21 cellular contexts compared by ENCODE assay signal in genomic region chr15:61198722-61199121, GRCh38. TPM values are rescaled to one million over a fixed set of nuclear protein-coding genes. Genes with fewer than 3 reads are reported as not detected.
DNase-seq lines count a peak whose midpoint lies in the region; ATAC-seq and TF ChIP-seq lines count a peak whose summit lies in the region.
"Had no signal": no experiment of that assay in that cellular context is flagged by ENCODE, and none has a peak within 500 bp of the region (broad histone marks: within the 10 kb centered on the region; RNA-seq: fewer than 3 reads in every experiment).

No MANE protein-coding gene starts in this region.

- H3K4me1 ChIP-seq in endodermal cell (ENCODE audit: control insufficient read depth, insufficient read depth, low read length) (peaks cover 19% of the 10 kb centered on the region), smooth muscle cell (ENCODE audit: low read depth) (peaks cover 11% of the 10 kb centered on the region)
- H3K4me1 ChIP-seq: Caco-2, SJSA1 had no signal

- H3K9me3 ChIP-seq in endodermal cell (ENCODE audit: control insufficient read depth, low read length) (peaks cover 10% of the 10 kb centered on the region), smooth muscle cell (replicated peaks; ENCODE audit: low read depth) (no peaks in the 10 kb centered on the region)
- H3K9me3 ChIP-seq: Caco-2, SJSA1 had no signal

- no peak overlapping the region for H3K4me3 Mint-ChIP-seq in endodermal cell
- no peak overlapping the region for H3K4me3 Mint-ChIP-seq in nephron progenitor cell
- no peak overlapping the region for H3K4me3 Mint-ChIP-seq in activated naive CD8-positive, alpha-beta T cell treated with anti-CD3 and anti-CD28 coated beads for 36 hours
- H3K4me3 Mint-ChIP-seq: CD4-positive, alpha-beta memory T cell had no signal

- no peak for ATAC-seq in HG03025 (IDR thresholded peaks at IDR 0.05; ENCODE audit: low FRiP score, unreplicated experiment)
- ATAC-seq: GM12878 had no signal

- H3K36me3 ChIP-seq in endodermal cell (ENCODE audit: control insufficient read depth, insufficient read depth, low read length) (no peaks in the 10 kb centered on the region), smooth muscle cell (ENCODE audit: low read depth) (no peaks in the 10 kb centered on the region)
- H3K36me3 ChIP-seq: SJSA1 had no signal

- H3K4me1 Mint-ChIP-seq in endodermal cell (peaks cover 39% of the 10 kb centered on the region), nephron progenitor cell (peaks cover 61% of the 10 kb centered on the region)
- H3K4me1 Mint-ChIP-seq in activated naive CD8-positive, alpha-beta T cell treated with anti-CD3 and anti-CD28 coated beads for 36 hours = no peaks in the 10 kb centered on the region
- H3K4me1 Mint-ChIP-seq: CD4-positive, alpha-beta memory T cell had no signal

- H3K79me2 ChIP-seq in smooth muscle cell (ENCODE audit: low read depth) = peaks cover 15% of the 10 kb centered on the region

- 61 to 84% methylated on average over 2 to 3 of the region's 3 CpGs for WGBS in endodermal cell (ENCODE audit: insufficient coverage in 1 of 2, insufficient read length in 1 of 2), 2 experiments
- WGBS in smooth muscle cell (ENCODE audit: low lambda C conversion rate) = 50% methylated on average over 3 of the region's 3 CpGs

- H3K27me3 ChIP-seq in endodermal cell (ENCODE audit: control insufficient read depth, insufficient read depth, low read length, poor library complexity, severe bottlenecking) = peaks cover 23% of the 10 kb centered on the region
- no peaks in the 10 kb centered on the region for H3K27me3 ChIP-seq in smooth muscle cell (ENCODE audit: low read depth)
- H3K27me3 ChIP-seq: SJSA1 had no signal

- H4K20me1 ChIP-seq in smooth muscle cell (ENCODE audit: low read depth) = peaks cover 34% of the 10 kb centered on the region

- peaks cover 18% of the 10 kb centered on the region for H3K27me3 Mint-ChIP-seq in endodermal cell (ENCODE audit: insufficient read depth)
- H3K27me3 Mint-ChIP-seq in nephron progenitor cell (ENCODE audit: low read depth, poor library complexity) = peaks cover 6% of the 10 kb centered on the region
- H3K27me3 Mint-ChIP-seq in activated naive CD8-positive, alpha-beta T cell treated with anti-CD3 and anti-CD28 coated beads for 36 hours = peaks cover 4% of the 10 kb centered on the region

- DNase-seq in endodermal cell (peak; percentile 47), nephron progenitor cell (no peak), smooth muscle cell (lab: John Stamatoyannopoulos, UW; ENCODE audit: unreplicated experiment) (no peak), COR-L47 (lab: John Stamatoyannopoulos, UW) (no peak)
- DNase-seq in activated naive CD8-positive, alpha-beta T cell treated with anti-CD3 and anti-CD28 coated beads for 36 hours = no peak
- DNase-seq: C1 segment of cervical spinal cord; Caco-2; CD4-positive, alpha-beta memory T cell; GDM1; NCI-H1092; NCI-H1436 treated with DMSO at 0.1 percent for 48 hours; NCI-H187 treated with DMSO at 0.1 percent for 48 hours; NCI-H2107; NCI-H748 treated with DMSO at 0.1 percent for 48 hours; NK-92 treated with Interleukin-12 subunit alpha and Interleukin-12 subunit beta, amount 100 ng/mL, for 24 hours; Right ventricle myocardium superior; RPMI8226 had no signal

- H3K27ac ChIP-seq in VCaP (peak overlapping the region; percentile 70), endodermal cell (ENCODE audit: low read depth, low read length) (no peak overlapping the region), smooth muscle cell (ENCODE audit: low read depth) (peak overlapping the region; percentile 51)
- H3K27ac ChIP-seq: SJSA1 had no signal

- H3K9ac ChIP-seq in endodermal cell (ENCODE audit: extremely low read depth, low read length, poor library complexity, severe bottlenecking) (no peak overlapping the region), smooth muscle cell (ENCODE audit: low read depth) (no peak overlapping the region)

- no peaks in the 10 kb centered on the region for H3K36me3 Mint-ChIP-seq in endodermal cell (ENCODE audit: low read depth)
- H3K36me3 Mint-ChIP-seq in nephron progenitor cell (ENCODE audit: low read depth) = peaks cover 16% of the 10 kb centered on the region
- H3K36me3 Mint-ChIP-seq in activated naive CD8-positive, alpha-beta T cell treated with anti-CD3 and anti-CD28 coated beads for 36 hours = no peaks in the 10 kb centered on the region
- H3K36me3 Mint-ChIP-seq: CD4-positive, alpha-beta memory T cell had no signal

- H3K9me3 Mint-ChIP-seq in endodermal cell (peaks cover 3% of the 10 kb centered on the region), nephron progenitor cell (no peaks in the 10 kb centered on the region)
- no peaks in the 10 kb centered on the region for H3K9me3 Mint-ChIP-seq in activated naive CD8-positive, alpha-beta T cell treated with anti-CD3 and anti-CD28 coated beads for 36 hours
- H3K9me3 Mint-ChIP-seq: CD4-positive, alpha-beta memory T cell had no signal

- H3F3A ChIP-seq in smooth muscle cell (ENCODE audit: low read depth) = no peaks in the 10 kb centered on the region

- H3K4me2 ChIP-seq in smooth muscle cell = peak overlapping the region; percentile 18

- H3K4me3 ChIP-seq in endodermal cell (ENCODE audit: low read length) = no peak overlapping the region
- no peak overlapping the region for H3K4me3 ChIP-seq in smooth muscle cell
- H3K4me3 ChIP-seq: GM12878, SJSA1 had no signal

- H2AFZ ChIP-seq in smooth muscle cell (ENCODE audit: low read depth) = no peak overlapping the region

- TF ChIP-seq CTCF in VCaP (conservative IDR thresholded peaks at IDR 0.05) = no peak
- no peak for TF ChIP-seq CTCF in endodermal cell (conservative IDR thresholded peaks at IDR 0.05)
- no peak for TF ChIP-seq CTCF in nephron progenitor cell (IDR thresholded peaks at IDR 0.05)
- TF ChIP-seq CTCF in smooth muscle cell (IDR thresholded peaks at IDR 0.05; ENCODE audit: borderline replicate concordance, insufficient read depth, poor library complexity, severe bottlenecking) = no peak

- H3K27ac Mint-ChIP-seq in endodermal cell = no peak overlapping the region
- H3K27ac Mint-ChIP-seq in nephron progenitor cell = peak overlapping the region; percentile 16
- H3K27ac Mint-ChIP-seq in activated naive CD8-positive, alpha-beta T cell treated with anti-CD3 and anti-CD28 coated beads for 36 hours = no peak overlapping the region
- H3K27ac Mint-ChIP-seq: CD4-positive, alpha-beta memory T cell had no signal

RNA-seq across cellular contexts. Expression of gene RORA, which starts 30.4 kb away (rescaled TPM):
- 10 to 100 TPM; 30.5 to 35.2 TPM for total RNA-seq in endodermal cell
- 4.2 TPM for polyA plus RNA-seq in endodermal cell (2013, experiment 1 of 2)
- 4.3 TPM for polyA plus RNA-seq in endodermal cell (2013, experiment 2 of 2)
- 23.6 and 24.5 TPM in 2 replicates for total RNA-seq in smooth muscle cell
- polyA plus RNA-seq in smooth muscle cell = 7.7 and 8.0 TPM in 2 replicates
- total RNA-seq in activated naive CD8-positive, alpha-beta T cell treated with anti-CD3 and anti-CD28 coated beads for 36 hours = 10 to 100 TPM; 12.2 to 12.7 TPM
